In genomic region chr2:78817430-78817829, GRCh38 we compare ENCODE assay signal across 16 cellular contexts.
A peak's percentile ranks its signal among the peaks of the same experiment; 100 is the strongest.
DNase-seq lines count a peak whose midpoint lies in the region; ATAC-seq, FAIRE-seq and TF ChIP-seq lines count a peak whose summit lies in the region.
"Had no signal": no experiment of that assay in that cellular context is flagged by ENCODE, and none has a peak within 500 bp of the region (broad histone marks: within the 10 kb centered on the region; RNA-seq: fewer than 3 reads in every experiment).

No MANE protein-coding gene starts in this region.

- H3K9me3 Mint-ChIP-seq in activated CD8-positive, alpha-beta T cell treated with anti-CD3 and anti-CD28 coated beads, Interleukin-2, amount 10 ng/mL, durations not matched to agents 7 days and 5 days (ENCODE audit: insufficient read depth) = peaks cover 5% of the 10 kb centered on the region

- no peak overlapping the region for H2BK20ac ChIP-seq in H1 (ENCODE audit: low read length)

- ATAC-seq in activated CD8-positive, alpha-beta T cell treated with anti-CD3 and anti-CD28 coated beads, Interleukin-2, amount 10 ng/mL, durations not matched to agents 7 days and 5 days = no peak
- no peak for ATAC-seq in GM18909 (IDR thresholded peaks at IDR 0.05; ENCODE audit: poor library complexity, unreplicated experiment)
- ATAC-seq: CD8-positive, alpha-beta T cell had no signal

- H3K4me3 Mint-ChIP-seq in activated CD8-positive, alpha-beta T cell treated with anti-CD3 and anti-CD28 coated beads, Interleukin-2, amount 10 ng/mL, durations not matched to agents 7 days and 5 days = no peak overlapping the region
- H3K4me3 Mint-ChIP-seq: B cell; CD8-positive, alpha-beta T cell had no signal

- no peak overlapping the region for H3K56ac ChIP-seq in H1 (replicated peaks; ENCODE audit: insufficient read length, low read depth, low read length)

- H2BK15ac ChIP-seq in H1 (ENCODE audit: low read length) = no peak overlapping the region

- no peak overlapping the region for H4K8ac ChIP-seq in H1 (ENCODE audit: extremely low read depth, insufficient read depth, low read length)

- H3K36me3 Mint-ChIP-seq in activated CD8-positive, alpha-beta T cell treated with anti-CD3 and anti-CD28 coated beads, Interleukin-2, amount 10 ng/mL, durations not matched to agents 7 days and 5 days (ENCODE audit: low read depth) = no peaks in the 10 kb centered on the region
- H3K36me3 Mint-ChIP-seq: CD8-positive, alpha-beta T cell had no signal

- WGBS in H1 (ENCODE audit: extremely low coverage in 1 of 2, insufficient coverage in 1 of 2, insufficient read length in 1 of 2, insufficient replicate concordance in 2 of 2, low coverage in 1 of 2, low lambda C conversion rate in 2 of 2, missing lambda C conversion rate in 1 of 2), 2 experiments = 93% methylated on average over 4 of the region's 4 CpGs; no CpG with 5 or more reads in 1 of the 2 experiments

- no peak overlapping the region for H3K4ac ChIP-seq in H1 (replicated peaks; ENCODE audit: insufficient read length, low read depth, low read length)

- no peaks in the 10 kb centered on the region for H3K79me1 ChIP-seq in H1 (ENCODE audit: low read depth, low read length)

- H2AK5ac ChIP-seq in H1 (ENCODE audit: low read depth, low read length) = no peak overlapping the region

- no peaks in the 10 kb centered on the region for H3K27me3 Mint-ChIP-seq in activated CD8-positive, alpha-beta T cell treated with anti-CD3 and anti-CD28 coated beads, Interleukin-2, amount 10 ng/mL, durations not matched to agents 7 days and 5 days (ENCODE audit: low read depth)
- H3K27me3 Mint-ChIP-seq: B cell had no signal

- no peak overlapping the region for H3K9ac ChIP-seq in H1 (replicated peaks in 1 of 4; ENCODE audit: extremely low read depth in 1 of 4, low read depth in 3 of 4, low read length in 3 of 4)

- no peak for TF ChIP-seq RAD21 in H1 (IDR thresholded peaks at IDR 0.05 in 1 of 2, conservative IDR thresholded peaks at IDR 0.05 in 1 of 2; ENCODE audit: low read depth in 2 of 2, low read length in 2 of 2)

- no peaks in the 10 kb centered on the region for H3K4me1 Mint-ChIP-seq in activated CD8-positive, alpha-beta T cell treated with anti-CD3 and anti-CD28 coated beads, Interleukin-2, amount 10 ng/mL, durations not matched to agents 7 days and 5 days (ENCODE audit: low read depth)
- H3K4me1 Mint-ChIP-seq: B cell had no signal

- H3K4me2 ChIP-seq in H1 (ENCODE audit: insufficient read depth in 1 of 2, low read depth in 2 of 2, low read length in 2 of 2) = no peak overlapping the region

- no peaks in the 10 kb centered on the region for H3K4me1 ChIP-seq in H1 (replicated peaks in 1 of 4; ENCODE audit: control insufficient read depth in 3 of 4, insufficient read depth in 4 of 4, low read length in 3 of 4)
- H3K4me1 ChIP-seq: Caco-2 had no signal

- H3K36me3 ChIP-seq in H1 (ENCODE audit: control insufficient read depth in 2 of 4, insufficient read depth in 4 of 4, low read length in 3 of 4) = no peaks in the 10 kb centered on the region

- no peak overlapping the region for H2BK5ac ChIP-seq in H1 (ENCODE audit: low read depth, low read length)

- no peak for TF ChIP-seq POLR2A in H1 (IDR thresholded peaks at IDR 0.05; ENCODE audit: control extremely low read depth in 1 of 2, low read depth in 2 of 2, low read length in 2 of 2)

- H3K23me2 ChIP-seq in H1 (ENCODE audit: low read depth, low read length) = no peaks in the 10 kb centered on the region

- H3K14ac ChIP-seq in H1 (ENCODE audit: insufficient read length) = no peak overlapping the region

- H2BK120ac ChIP-seq in H1 (replicated peaks; ENCODE audit: low read depth, low read length) = no peak overlapping the region

- no peak overlapping the region for H3K18ac ChIP-seq in H1 (ENCODE audit: extremely low read depth, low read length)

- no peaks in the 10 kb centered on the region for H4K20me1 ChIP-seq in H1 (replicated peaks in 1 of 2; ENCODE audit: control insufficient read depth in 1 of 2, insufficient read depth in 2 of 2, low read length in 2 of 2)

- H2AFZ ChIP-seq in H1 (ENCODE audit: low read length) = peak overlapping the region; percentile 50; the same call in 1 of the 2 replicates

- no peak overlapping the region for H3K4me3 ChIP-seq in H1 (ENCODE audit: extremely low read depth in 1 of 4, insufficient read depth in 2 of 4, low read depth in 3 of 4, low read length in 4 of 4)

- CTCF ChIA-PET in H1 (lab: Charles Lee; ENCODE audit: partially characterized antibody) = no interaction called here
- CTCF ChIA-PET in activated CD8-positive, alpha-beta T cell treated with anti-CD3 and anti-CD28 coated beads, Interleukin-2, amount 10 ng/mL, durations not matched to agents 7 days and 5 days (lab: Charles Lee) = no interaction called here

- no peaks in the 10 kb centered on the region for H3K9me3 ChIP-seq in H1 (ENCODE audit: insufficient read depth in 2 of 2, low read depth in 1 of 2, low read length in 1 of 2)
- H3K9me3 ChIP-seq: Caco-2 had no signal

- POLR2A ChIA-PET in H1 (lab: Charles Lee; ENCODE audit: partially characterized antibody) = no interaction called here
- POLR2A ChIA-PET in activated CD8-positive, alpha-beta T cell treated with anti-CD3 and anti-CD28 coated beads, Interleukin-2, amount 10 ng/mL, durations not matched to agents 7 days and 5 days (lab: Charles Lee) = no interaction called here

- H3K27ac ChIP-seq in H1 (ENCODE audit: low read depth, low read length) = no peak overlapping the region

- FAIRE-seq in H1 (lab: Jason Lieb, UNC) = no peak
- FAIRE-seq: A204.1 had no signal

- no peaks in the 10 kb centered on the region for H3K79me2 ChIP-seq in H1 (ENCODE audit: control insufficient read depth in 1 of 2, insufficient read depth in 2 of 2, low read length in 2 of 2)

- no peaks in the 10 kb centered on the region for H3K27me3 ChIP-seq in H1 (replicated peaks in 1 of 4; ENCODE audit: control insufficient read depth in 3 of 4, extremely low read depth in 1 of 4, insufficient read depth in 3 of 4, low read length in 3 of 4)

- no peak overlapping the region for H4K5ac ChIP-seq in H1 (ENCODE audit: insufficient read length, low read depth, low read length)

- no peak overlapping the region for H3K23ac ChIP-seq in H1 (ENCODE audit: insufficient read length)

- no peak overlapping the region for H4K91ac ChIP-seq in H1 (replicated peaks; ENCODE audit: insufficient read length, low read length)

- TF ChIP-seq EP300 in H1 (IDR thresholded peaks at IDR 0.05; ENCODE audit: borderline replicate concordance in 1 of 2, low read depth in 2 of 2, low read length in 2 of 2) = no peak

- H3K27ac Mint-ChIP-seq in activated CD8-positive, alpha-beta T cell treated with anti-CD3 and anti-CD28 coated beads, Interleukin-2, amount 10 ng/mL, durations not matched to agents 7 days and 5 days = no peak overlapping the region
- H3K27ac Mint-ChIP-seq: B cell; CD8-positive, alpha-beta T cell had no signal

- DNase-seq in NOMO-1 treated with DMSO at 0.1 percent for 48 hours (lab: John Stamatoyannopoulos, UW; ENCODE audit: unreplicated experiment) = peak; percentile 2
- DNase-seq in NOMO-1 (lab: John Stamatoyannopoulos, UW; ENCODE audit: unreplicated experiment in 2 of 2) = no peak
- DNase-seq in NCI-H748 treated with DMSO at 0.1 percent for 48 hours (lab: John Stamatoyannopoulos, UW) = peak; percentile 7
- no peak for DNase-seq in H1 (ENCODE audit: low read depth in 1 of 2, low spot score in 2 of 2)
- DNase-seq in CD1c-positive myeloid dendritic cell (ENCODE audit: extremely low spot score) = no peak
- no peak for DNase-seq in activated CD8-positive, alpha-beta T cell treated with anti-CD3 and anti-CD28 coated beads, Interleukin-2, amount 10 ng/mL, durations not matched to agents 7 days and 5 days
- DNase-seq: C1 segment of cervical spinal cord; Caco-2; CD8-positive, alpha-beta T cell; DMS53; GF-D8; H7; IMR-90 had no signal

- no peak overlapping the region for H2BK12ac ChIP-seq in H1 (ENCODE audit: low read depth, low read length)

- no peak for TF ChIP-seq CTCF in H1 (IDR thresholded peaks at IDR 0.05; ENCODE audit: control extremely low read depth in 1 of 3, insufficient read depth in 1 of 3, low read depth in 1 of 3, low read length in 3 of 3)

TF ChIP-seq in H1, 55 proteins besides CTCF, POLR2A, EP300 and RAD21:
- TF ChIP-seq HDAC2 (IDR thresholded peaks at IDR 0.05; ENCODE audit: borderline replicate concordance in 1 of 2, low read depth in 2 of 2, low read length in 2 of 2) (no peak), TAF1 (IDR thresholded peaks at IDR 0.05; ENCODE audit: low read depth, low read length) (no peak), TAF7 (optimal IDR thresholded peaks at IDR 0.05; ENCODE audit: borderline replicate concordance, low read depth, low read length) (no peak), CBX8 (IDR thresholded peaks at IDR 0.05; ENCODE audit: borderline replicate concordance, low read depth, low read length) (no peak), PHF8 (conservative IDR thresholded peaks at IDR 0.05; ENCODE audit: low read depth, low read length) (no peak), SP4 (IDR thresholded peaks at IDR 0.05; ENCODE audit: low read length) (no peak), ASH2L (IDR thresholded peaks at IDR 0.05; ENCODE audit: low read length) (no peak), KDM4A (IDR thresholded peaks at IDR 0.05; ENCODE audit: low read depth, low read length, severe bottlenecking) (no peak), SP1 (IDR thresholded peaks at IDR 0.05; ENCODE audit: low read depth, low read length) (no peak), NANOG (IDR thresholded peaks at IDR 0.05; ENCODE audit: insufficient read depth, low read depth, low read length, poor library complexity, severe bottlenecking) (no peak), MAFK (IDR thresholded peaks at IDR 0.05; ENCODE audit: low read depth, low read length) (no peak), ATF3 (IDR thresholded peaks at IDR 0.05; ENCODE audit: insufficient read depth, low read depth, low read length) (no peak)

Comparison
In these comparisons a context has a peak if more than half of its experiments do, and no peak if none do; other contexts are left out.
1. DNase-seq: peak in NOMO-1 treated with DMSO at 0.1 percent for 48 hours (single experiment) and NCI-H748 treated with DMSO at 0.1 percent for 48 hours (single experiment); none in NOMO-1 (0 of 2), H1 (0 of 2), CD1c-positive myeloid dendritic cell (single experiment) and activated CD8-positive, alpha-beta T cell treated with anti-CD3 and anti-CD28 coated beads, Interleukin-2, amount 10 ng/mL, durations not matched to agents 7 days and 5 days (single experiment).